8 cellular contexts compared by ENCODE assay signal in genomic region chr3:87228316-87228715, GRCh38. TPM values are rescaled to one million over a fixed set of nuclear protein-coding genes. Genes with fewer than 3 reads are reported as not detected.
DNase-seq lines count a peak whose midpoint lies in the region; ATAC-seq, FAIRE-seq and TF ChIP-seq lines count a peak whose summit lies in the region.

No MANE protein-coding gene starts in this region.

- no peak for ATAC-seq in activated T-helper 17 cell treated with anti-CD3 and anti-CD28 coated beads, Interleukin-2, amount 50 U/mL, for 72 hours (replicated peaks)
- no peak for ATAC-seq in thoracic aorta (ENCODE audit: insufficient number of reproducible peaks, low FRiP score, low read depth)
- no peak for ATAC-seq in HG02884 (IDR thresholded peaks at IDR 0.05; ENCODE audit: unreplicated experiment)

- H3K9ac ChIP-seq in keratinocyte (ENCODE audit: control insufficient read depth, extremely low read depth, insufficient read depth, low read length), result peak overlapping the region; percentile 99

- peaks cover 26% of the 10 kb centered on the region for H3K4me1 Mint-ChIP-seq in activated CD4-positive, alpha-beta T cell treated with anti-CD3 and anti-CD28 coated beads, Interleukin-2, amount 10 ng/mL, durations not matched to agents 7 days and 5 days
- H3K4me1 Mint-ChIP-seq in activated T-helper 17 cell treated with anti-CD3 and anti-CD28 coated beads, Interleukin-2, amount 50 U/mL, for 72 hours, result peaks cover 39% of the 10 kb centered on the region

- POLR2A ChIA-PET in activated CD4-positive, alpha-beta T cell treated with anti-CD3 and anti-CD28 coated beads, Interleukin-2, amount 10 ng/mL, durations not matched to agents 7 days and 5 days (lab: Charles Lee), result interaction anchor here (0.7 kb wide), 1 partner anchor 1724 kb away, joined by 3 read pairs; no protein-coding TSS in a partner anchor

- H3K4me1 ChIP-seq in keratinocyte (ENCODE audit: control insufficient read depth, extremely low read depth, insufficient read depth, low read length) (peaks cover 19% of the 10 kb centered on the region), thoracic aorta (ENCODE audit: control insufficient read depth in 1 of 2, low read depth in 2 of 2) (peaks cover 24 to 39% of the 10 kb centered on the region in 2 donors)

- H3K4me3 Mint-ChIP-seq in activated CD4-positive, alpha-beta T cell treated with anti-CD3 and anti-CD28 coated beads, Interleukin-2, amount 10 ng/mL, durations not matched to agents 7 days and 5 days, result peak overlapping the region; percentile 94
- peak overlapping the region; percentile 99 for H3K4me3 Mint-ChIP-seq in activated T-helper 17 cell treated with anti-CD3 and anti-CD28 coated beads, Interleukin-2, amount 50 U/mL, for 72 hours

- H3K36me3 ChIP-seq in keratinocyte (ENCODE audit: control insufficient read depth in 2 of 2, extremely low read depth in 1 of 2, insufficient read depth in 2 of 2, low read length in 2 of 2) (peaks cover 3 to 5% of the 10 kb centered on the region in 2 experiments), thoracic aorta (no peaks in the 10 kb centered on the region)

- peak overlapping the region; percentile 98 for H3K27ac ChIP-seq in keratinocyte (ENCODE audit: control insufficient read depth, insufficient read depth, low read length)
- H3K27ac ChIP-seq in thoracic aorta, result no peak overlapping the region

- H3K9me1 ChIP-seq in keratinocyte (ENCODE audit: control insufficient read depth, extremely low read depth, insufficient read depth, low read length), result no peaks in the 10 kb centered on the region

- H3K9me3 ChIP-seq in keratinocyte (ENCODE audit: control insufficient read depth, low read depth, low read length) (no peaks in the 10 kb centered on the region), thoracic aorta (no peaks in the 10 kb centered on the region)

- no peaks in the 10 kb centered on the region for H3K9me3 Mint-ChIP-seq in activated CD4-positive, alpha-beta T cell treated with anti-CD3 and anti-CD28 coated beads, Interleukin-2, amount 10 ng/mL, durations not matched to agents 7 days and 5 days
- no peaks in the 10 kb centered on the region for H3K9me3 Mint-ChIP-seq in activated T-helper 17 cell treated with anti-CD3 and anti-CD28 coated beads, Interleukin-2, amount 50 U/mL, for 72 hours

- H4K20me1 ChIP-seq in keratinocyte (ENCODE audit: control insufficient read depth, extremely low read depth, insufficient read depth, low read length), result no peaks in the 10 kb centered on the region

- H3K27me3 ChIP-seq in keratinocyte (ENCODE audit: control insufficient read depth, extremely low read depth, insufficient read depth, low read length) (no peaks in the 10 kb centered on the region), thoracic aorta (replicated peaks; ENCODE audit: insufficient read depth) (no peaks in the 10 kb centered on the region)

- H3K27me3 Mint-ChIP-seq in activated CD4-positive, alpha-beta T cell treated with anti-CD3 and anti-CD28 coated beads, Interleukin-2, amount 10 ng/mL, durations not matched to agents 7 days and 5 days, result peaks cover 16% of the 10 kb centered on the region
- no peaks in the 10 kb centered on the region for H3K27me3 Mint-ChIP-seq in activated T-helper 17 cell treated with anti-CD3 and anti-CD28 coated beads, Interleukin-2, amount 50 U/mL, for 72 hours

- dilution Hi-C loops in keratinocyte (cut with MboI; ENCODE audit: extremely low pct_ligation_motif_present, low sequenced_read_pairs), result no loop called here

- DNase-seq in activated CD4-positive, alpha-beta T cell treated with anti-CD3 and anti-CD28 coated beads, Interleukin-2, amount 10 ng/mL, durations not matched to agents 7 days and 5 days, result no peak
- no peak for DNase-seq in activated CD4-positive, alpha-beta T cell treated with anti-CD3 and anti-CD28 coated beads for 1 hour
- DNase-seq in keratinocyte (ENCODE audit: low read depth, low spot score), result no peak
- DNase-seq in thoracic aorta (ENCODE audit: low spot score), result no peak
- no peak for DNase-seq in NCI-H1436 (lab: John Stamatoyannopoulos, UW)
- DNase-seq in GM12892 (ENCODE audit: insufficient read length), result no peak

- peak overlapping the region; percentile 88 for H3K4me2 ChIP-seq in keratinocyte (ENCODE audit: control insufficient read depth, extremely low read depth, insufficient read depth, low read depth, low read length)

- FAIRE-seq in keratinocyte (lab: Jason Lieb, UNC), result peak; percentile 81
- FAIRE-seq in GM12892 (lab: Jason Lieb, UNC), result no peak

- TF ChIP-seq CTCF in keratinocyte (optimal IDR thresholded peaks at IDR 0.05 in 1 of 3, IDR thresholded peaks at IDR 0.05 in 1 of 3, conservative IDR thresholded peaks at IDR 0.05 in 1 of 3; ENCODE audit: extremely low read depth in 1 of 3, insufficient read depth in 2 of 3, low read length in 3 of 3), result no peak
- no peak for TF ChIP-seq CTCF in thoracic aorta (IDR thresholded peaks at IDR 0.05)

- CTCF ChIA-PET in activated CD4-positive, alpha-beta T cell treated with anti-CD3 and anti-CD28 coated beads, Interleukin-2, amount 10 ng/mL, durations not matched to agents 7 days and 5 days (lab: Charles Lee), result no interaction called here

- peaks cover 7% of the 10 kb centered on the region for H3K36me3 Mint-ChIP-seq in activated CD4-positive, alpha-beta T cell treated with anti-CD3 and anti-CD28 coated beads, Interleukin-2, amount 10 ng/mL, durations not matched to agents 7 days and 5 days (ENCODE audit: low read depth)
- peaks cover 14% of the 10 kb centered on the region for H3K36me3 Mint-ChIP-seq in activated T-helper 17 cell treated with anti-CD3 and anti-CD28 coated beads, Interleukin-2, amount 50 U/mL, for 72 hours (ENCODE audit: low read depth)

- H3K79me2 ChIP-seq in keratinocyte (ENCODE audit: control insufficient read depth, insufficient read depth, low read length), result peaks cover 61% of the 10 kb centered on the region

- no peak for TF ChIP-seq POLR2A in GM12892 (IDR thresholded peaks at IDR 0.05; ENCODE audit: low read depth, low read length)

- no peak overlapping the region for H2AFZ ChIP-seq in keratinocyte (ENCODE audit: control insufficient read depth, low read length)

- no peak overlapping the region for H3K27ac Mint-ChIP-seq in activated CD4-positive, alpha-beta T cell treated with anti-CD3 and anti-CD28 coated beads, Interleukin-2, amount 10 ng/mL, durations not matched to agents 7 days and 5 days
- H3K27ac Mint-ChIP-seq in activated T-helper 17 cell treated with anti-CD3 and anti-CD28 coated beads, Interleukin-2, amount 50 U/mL, for 72 hours, result peak overlapping the region; percentile 99

- H3K4me3 ChIP-seq in keratinocyte (ENCODE audit: control insufficient read depth in 2 of 3, extremely low read depth in 1 of 3, insufficient read depth in 2 of 3, low read depth in 1 of 3, low read length in 3 of 3) (peak overlapping the region; percentile 81 to 100 (median 97)), thoracic aorta (peak overlapping the region; percentile 92)

RNA-seq across cellular contexts. Expression of gene CHMP2B, which starts 1.2 kb away (rescaled TPM):
- total RNA-seq in activated CD4-positive, alpha-beta T cell treated with anti-CD3 and anti-CD28 coated beads, Interleukin-2, amount 10 ng/mL, durations not matched to agents 7 days and 5 days, result 10 to 100 TPM; 21.2 to 24.1 TPM
- 10 to 100 TPM; 19.8 to 22.0 TPM for total RNA-seq in activated T-helper 17 cell treated with anti-CD3 and anti-CD28 coated beads, Interleukin-2, amount 50 U/mL, for 72 hours
- polyA plus RNA-seq in keratinocyte, result 17.0 to 38.2 TPM (median 37.5 TPM) in 3 replicates
- 111 TPM for polyA plus RNA-seq in keratinocyte (2011; ENCODE audit: low read depth)
- 23.0 and 42.6 TPM in 2 replicates for polyA plus RNA-seq in keratinocyte (2011; cell fraction: cytosol; rRNA removed)
- 22.2 and 32.0 TPM in 2 replicates for polyA plus RNA-seq in keratinocyte (2011; cell fraction: nucleus; rRNA removed)
- 34.1 and 50.9 TPM in 2 replicates for polyA plus RNA-seq in keratinocyte (2012; ENCODE audit: low replicate concordance)
- polyA minus RNA-seq in keratinocyte, result 2.4 to 12.7 TPM (median 4.3 TPM) in 3 replicates
- polyA minus RNA-seq in keratinocyte (2011; cell fraction: cytosol; rRNA and poly(A)+ RNA removed), result 27.4 TPM
- polyA minus RNA-seq in keratinocyte (2011; cell fraction: nucleus; rRNA and poly(A)+ RNA removed), result 6.0 and 15.6 TPM in 2 replicates
- total RNA-seq in thoracic aorta, result 10 to 100 TPM; 29.2 to 36.4 TPM
- 22.9 TPM for polyA plus RNA-seq in GM12892 (2012; ENCODE audit: missing spikeins)

RNA-seq across cellular contexts. Expression of gene POU1F1, which starts 48.1 kb away (rescaled TPM):
- not detected for total RNA-seq in activated CD4-positive, alpha-beta T cell treated with anti-CD3 and anti-CD28 coated beads, Interleukin-2, amount 10 ng/mL, durations not matched to agents 7 days and 5 days
- not detected for total RNA-seq in activated T-helper 17 cell treated with anti-CD3 and anti-CD28 coated beads, Interleukin-2, amount 50 U/mL, for 72 hours
- polyA plus RNA-seq in keratinocyte, result not detected in 3 replicates
- polyA plus RNA-seq in keratinocyte (2011; ENCODE audit: low read depth), result not detected
- not detected in 2 replicates for polyA plus RNA-seq in keratinocyte (2011; cell fraction: cytosol; rRNA removed)
- not detected in 2 replicates for polyA plus RNA-seq in keratinocyte (2011; cell fraction: nucleus; rRNA removed)
- polyA plus RNA-seq in keratinocyte (2012; ENCODE audit: low replicate concordance), result not detected in 2 replicates
- not detected in 3 replicates for polyA minus RNA-seq in keratinocyte
- not detected for polyA minus RNA-seq in keratinocyte (2011; cell fraction: cytosol; rRNA and poly(A)+ RNA removed)
- not detected in 2 replicates for polyA minus RNA-seq in keratinocyte (2011; cell fraction: nucleus; rRNA and poly(A)+ RNA removed)
- total RNA-seq in thoracic aorta, result not detected
- polyA plus RNA-seq in GM12892 (2012; ENCODE audit: missing spikeins), result not detected
